Comparison of ENCODE assay signal across 8 cellular contexts in genomic region chr4:6782147-6782845, GRCh38. TPM values are rescaled to one million over a fixed set of nuclear protein-coding genes. Genes with fewer than 3 reads are reported as not detected.
DNase-seq lines count a peak whose midpoint lies in the region; ATAC-seq and TF ChIP-seq lines count a peak whose summit lies in the region.

TSS of gene KIAA0232 (plus strand) at chr4:6782727. CDS start at chr4:6824454, 41,727 bp downstream.

- TF ChIP-seq CTCF in AG10803 (conservative IDR thresholded peaks at IDR 0.05; ENCODE audit: low read length) = no peak
- no peak for TF ChIP-seq CTCF in kidney epithelial cell (IDR thresholded peaks at IDR 0.05; ENCODE audit: insufficient read depth, low read length, poor library complexity, severe bottlenecking)

- peak; percentile 69 for ATAC-seq in GM19035 (IDR thresholded peaks at IDR 0.05; ENCODE audit: unreplicated experiment)
- ATAC-seq in HG03354 (IDR thresholded peaks at IDR 0.05; ENCODE audit: poor library complexity, severe bottlenecking, unreplicated experiment) = peak; percentile 77

- H3K27me3 ChIP-seq in kidney epithelial cell (ENCODE audit: control insufficient read depth, insufficient read depth, low read length) = no peaks in the 10 kb centered on the region

- H3K36me3 ChIP-seq in kidney epithelial cell (ENCODE audit: control insufficient read depth, insufficient read depth, low read length) = no peaks in the 10 kb centered on the region

- peak; percentile 97 for DNase-seq in AG10803 (ENCODE audit: low read depth)
- peak; percentile 58 for DNase-seq in NCI-H446 treated with DMSO at 0.1 percent for 48 hours (lab: John Stamatoyannopoulos, UW)
- DNase-seq in activated CD4-positive, CD25-positive, alpha-beta regulatory T cell treated with anti-CD3 and anti-CD28 coated beads, Interleukin-2, amount 50 U/mL, for 72 hours = peak; percentile 91
- DNase-seq in cerebellar cortex (ENCODE audit: low spot score) = peak; percentile 89
- no peak for DNase-seq in kidney epithelial cell (ENCODE audit: low read depth)
- DNase-seq in stimulated activated CD4-positive, alpha-beta T cell treated with anti-CD3 and anti-CD28 coated beads, Interleukin-15, amount 100 ng/mL, for 24 hours = peak; percentile 93

- H3K4me3 ChIP-seq in AG10803 (ENCODE audit: low read length) (peak within 1 kb of the TSS; percentile 84), kidney epithelial cell (ENCODE audit: low read depth, low read length) (peak within 1 kb of the TSS; percentile 98)

RNA-seq across cellular contexts. Expression of gene KIAA0232, which starts in this region (rescaled TPM):
- 23.0 and 32.1 TPM in 2 replicates for total RNA-seq in kidney epithelial cell
